ENCODE assay signal across 21 cellular contexts in genomic region chr2:197121255-197121654, GRCh38.
DNase-seq lines count a peak whose midpoint lies in the region; ATAC-seq, FAIRE-seq and TF ChIP-seq lines count a peak whose summit lies in the region.
"Had no signal": no experiment of that assay in that cellular context is flagged by ENCODE, and none has a peak within 500 bp of the region (broad histone marks: within the 10 kb centered on the region; RNA-seq: fewer than 3 reads in every experiment).

No MANE protein-coding gene starts in this region.

- H3K4me1 ChIP-seq in GM12878 (ENCODE audit: control insufficient read depth, insufficient read depth, low read length), result no peaks in the 10 kb centered on the region

- TF ChIP-seq RAD21 in GM12878 (IDR thresholded peaks at IDR 0.05; ENCODE audit: insufficient read depth, low read depth, low read length), result no peak

- H3K27ac Mint-ChIP-seq in T-helper 17 cell, result peak overlapping the region; percentile 86
- peak overlapping the region; percentile 31 for H3K27ac Mint-ChIP-seq in stimulated activated memory B cell treated with anti-CD40 and anti-IgM and Interleukin-4, amounts not matched to agents 10 μg/mL and 1 μg/mL and 100 μg/mL, for 72 hours

- POLR2A ChIA-PET in GM12878 (lab: Charles Lee), result no interaction called here

- no peak for FAIRE-seq in GM12878 (lab: Jason Lieb, UNC)
- FAIRE-seq: astrocyte, GM18507, TTC549 had no signal

- no peak overlapping the region for H3K9ac ChIP-seq in GM12878 (ENCODE audit: control insufficient read depth, insufficient read depth, low read length)

- peak overlapping the region; percentile 69 for H3K4me3 Mint-ChIP-seq in T-helper 17 cell
- no peak overlapping the region for H3K4me3 Mint-ChIP-seq in stimulated activated memory B cell treated with anti-CD40 and anti-IgM and Interleukin-4, amounts not matched to agents 10 μg/mL and 1 μg/mL and 100 μg/mL, for 72 hours

- SMC1A ChIA-PET in GM12878 (lab: Charles Lee; ENCODE audit: uncharacterized antibody, unreplicated experiment), result interaction anchor here (0.7 to 19.2 kb wide), 6 partner anchors 7 to 264 kb away, joined by 3 to 478 read pairs (median 8); no protein-coding TSS in a partner anchor

- H3K9me3 ChIP-seq in T-helper 17 cell (ENCODE audit: control insufficient read depth, low read length, poor library complexity, severe bottlenecking) (no peaks in the 10 kb centered on the region), GM12878 (replicated peaks; ENCODE audit: control insufficient read depth, insufficient read depth, low read length) (no peaks in the 10 kb centered on the region)
- H3K9me3 ChIP-seq: thoracic aorta had no signal

- peaks cover 33% of the 10 kb centered on the region for H3K4me1 Mint-ChIP-seq in T-helper 17 cell
- peaks cover 26% of the 10 kb centered on the region for H3K4me1 Mint-ChIP-seq in stimulated activated memory B cell treated with anti-CD40 and anti-IgM and Interleukin-4, amounts not matched to agents 10 μg/mL and 1 μg/mL and 100 μg/mL, for 72 hours

- H3K36me3 ChIP-seq in GM12878 (ENCODE audit: control insufficient read depth in 2 of 2, insufficient read depth in 2 of 2, low read length in 1 of 2), result peaks cover 7 to 28% of the 10 kb centered on the region in 2 experiments

- DNase-seq in activated gamma-delta T cell treated with Interleukin-2 at 50 U/mL for 16 hours (peak; percentile 19), activated gamma-delta T cell (lab: John Stamatoyannopoulos, UW) (no peak), T-helper 17 cell (no peak), GM12878 (ENCODE audit: low read depth, low spot score) (no peak), SIG-M5 (lab: John Stamatoyannopoulos, UW) (no peak), NCI-H2029 (lab: John Stamatoyannopoulos, UW) (no peak), foreskin melanocyte (no peak)
- DNase-seq: activated T-cell treated with anti-CD3 and anti-CD28 coated beads, Interleukin-2, amount 50 U/mL, for 72 hours; effector CD4-positive, alpha-beta T cell; KG1; midbrain; NCI-H187; NCI-H446; stimulated activated CD8-positive, alpha-beta memory T cell treated with anti-CD3 and anti-CD28 coated beads, Interleukin-4, amount 100 ng/mL, for 48 hours had no signal

- no peak for TF ChIP-seq POLR2A in GM12878 (IDR thresholded peaks at IDR 0.05; ENCODE audit: low read depth, low read length)

- 77% methylated on average over 8 of the region's 8 CpGs for WGBS in GM12878 (ENCODE audit: insufficient coverage, insufficient replicate concordance, low lambda C conversion rate, missing lambda C conversion rate)

- no peak overlapping the region for H3K4me2 ChIP-seq in GM12878 (ENCODE audit: control insufficient read depth, insufficient read depth)

- no peak overlapping the region for H2AFZ ChIP-seq in GM12878 (ENCODE audit: control insufficient read depth, low read depth, low read length)

- TF ChIP-seq EP300 in GM12878 (IDR thresholded peaks at IDR 0.05; ENCODE audit: borderline replicate concordance in 1 of 2, control insufficient read depth in 1 of 2, low read depth in 2 of 2, low read length in 2 of 2), result no peak

- no peak overlapping the region for H3K27ac ChIP-seq in GM12878 (ENCODE audit: control insufficient read depth, insufficient read depth)
- H3K27ac ChIP-seq: RWPE1, thoracic aorta had no signal

- in situ Hi-C loops in GM12878 (cut with MboI), result no loop called here

- RAD21 ChIA-PET in GM12878 (lab: Charles Lee; ENCODE audit: unreplicated experiment), result interaction anchor here (0.6 to 8.7 kb wide), 3 partner anchors 31 to 48 kb away, joined by 3 to 207 read pairs (median 5); no protein-coding TSS in a partner anchor

- no peaks in the 10 kb centered on the region for H3K27me3 Mint-ChIP-seq in T-helper 17 cell
- no peaks in the 10 kb centered on the region for H3K27me3 Mint-ChIP-seq in stimulated activated memory B cell treated with anti-CD40 and anti-IgM and Interleukin-4, amounts not matched to agents 10 μg/mL and 1 μg/mL and 100 μg/mL, for 72 hours

- no TSS peak for BruUV-seq in GM12878 (replicated peaks; lab: Mats Ljungman, UMichigan)

- no peaks in the 10 kb centered on the region for H3K9me3 Mint-ChIP-seq in stimulated activated memory B cell treated with anti-CD40 and anti-IgM and Interleukin-4, amounts not matched to agents 10 μg/mL and 1 μg/mL and 100 μg/mL, for 72 hours
- H3K9me3 Mint-ChIP-seq: activated T-cell treated with anti-CD3 and anti-CD28 coated beads, Interleukin-2, amount 50 U/mL, for 72 hours had no signal

- H3K79me2 ChIP-seq in GM12878 (ENCODE audit: control insufficient read depth, insufficient read depth, low read length), result no peaks in the 10 kb centered on the region

- no peak overlapping the region for H3K4me3 ChIP-seq in GM12878
- H3K4me3 ChIP-seq: thoracic aorta had no signal

- no peak for ATAC-seq in T-helper 17 cell
- no peak for ATAC-seq in GM12878
- ATAC-seq in stimulated activated memory B cell treated with anti-CD40 and anti-IgM and Interleukin-4, amounts not matched to agents 10 μg/mL and 1 μg/mL and 100 μg/mL, for 72 hours, result no peak
- ATAC-seq: left lobe of liver had no signal

- no peak for TF ChIP-seq CTCF in GM12878 (IDR thresholded peaks at IDR 0.05 in 2 of 3, conservative IDR thresholded peaks at IDR 0.05 in 1 of 3; ENCODE audit: control insufficient read depth in 2 of 3, extremely low read depth in 1 of 3, insufficient read depth in 1 of 3, low read depth in 3 of 3, low read length in 3 of 3)

- peaks cover 20% of the 10 kb centered on the region for H3K36me3 Mint-ChIP-seq in T-helper 17 cell (ENCODE audit: low read depth)
- peaks cover 62% of the 10 kb centered on the region for H3K36me3 Mint-ChIP-seq in stimulated activated memory B cell treated with anti-CD40 and anti-IgM and Interleukin-4, amounts not matched to agents 10 μg/mL and 1 μg/mL and 100 μg/mL, for 72 hours

- no peaks in the 10 kb centered on the region for H4K20me1 ChIP-seq in GM12878 (ENCODE audit: control insufficient read depth, insufficient read depth)

- intact Hi-C loops in GM12878 (cut with micrococcal nuclease; ENCODE audit: unreplicated experiment), result no loop called here

- H3K27me3 ChIP-seq in GM12878 (replicated peaks in 1 of 2; ENCODE audit: control insufficient read depth in 2 of 2, insufficient read depth in 2 of 2, low read length in 1 of 2), result no peaks in the 10 kb centered on the region

- CTCF ChIA-PET in GM12878 (lab: Yijun Ruan, JAX), result interaction anchor here (0.6 to 11.4 kb wide), 4 partner anchors 8 to 49 kb away, joined by 3 to 398 read pairs (median 14); no protein-coding TSS in a partner anchor

TF ChIP-seq in GM12878, 131 proteins besides CTCF, POLR2A, EP300 and RAD21:
- TF ChIP-seq TCF7 (IDR thresholded peaks at IDR 0.05; ENCODE audit: borderline replicate concordance), result no peak
- no peak for TF ChIP-seq ZNF274 (IDR thresholded peaks at IDR 0.05; ENCODE audit: insufficient read depth, insufficient read length)
- TF ChIP-seq RUNX3 (IDR thresholded peaks at IDR 0.05; ENCODE audit: low read length), result peak; percentile 21; the same call in 1 of the 2 replicates
